Comparison of ENCODE assay signal across 20 cellular contexts in the genomic region with DNA sequence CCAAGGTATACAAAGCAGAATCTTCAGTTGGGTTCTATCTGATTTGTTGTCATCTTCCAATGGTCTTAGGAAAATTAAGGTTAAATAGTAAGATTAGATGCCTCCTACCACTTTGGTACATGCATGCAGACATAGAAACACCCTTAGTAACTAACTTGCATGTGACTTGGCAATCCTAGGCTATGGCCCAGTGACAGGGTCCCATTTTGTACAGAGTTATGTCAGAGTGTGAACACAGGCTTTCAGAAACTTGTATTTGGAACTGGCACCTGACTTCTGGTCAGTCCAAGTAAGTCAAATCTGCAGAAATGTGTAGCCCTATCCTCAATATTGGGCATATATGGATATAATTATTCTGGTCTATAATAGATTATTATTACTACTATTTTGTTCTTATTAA. TPM values are rescaled to one million over a fixed set of nuclear protein-coding genes. Genes with fewer than 3 reads are reported as not detected.
DNase-seq lines count a peak whose midpoint lies in the region; ATAC-seq, FAIRE-seq and TF ChIP-seq lines count a peak whose summit lies in the region.
"Had no signal": no experiment of that assay in that cellular context is flagged by ENCODE, and none has a peak within 500 bp of the region (broad histone marks: within the 10 kb centered on the region; RNA-seq: fewer than 3 reads in every experiment).

No MANE protein-coding gene starts in this region.

- no peaks in the 10 kb centered on the region for H3K9me3 Mint-ChIP-seq in activated T-cell treated with anti-CD3 and anti-CD28 coated beads, Interleukin-2, amount 50 U/mL, for 24 hours
- H3K9me3 Mint-ChIP-seq in activated naive CD4-positive, alpha-beta T cell treated with anti-CD3 and anti-CD28 coated beads, Interleukin-2, amount 50 U/mL, for 72 hours, result no peaks in the 10 kb centered on the region
- H3K9me3 Mint-ChIP-seq in stimulated activated naive CD8-positive, alpha-beta T cell treated with anti-CD3 and anti-CD28 coated beads, Interleukin-15, Interleukin-2, amounts not matched to agents 100 ng/mL and 50 ng/mL, for 24 hours, result no peaks in the 10 kb centered on the region
- H3K9me3 Mint-ChIP-seq: immature natural killer cell; natural killer cell treated with Interleukin-12 subunit alpha and Interleukin-12 subunit beta and Interleukin-15 and Interleukin-18, amount 100 ng/mL, for 72 hours had no signal

- peaks cover 97% of the 10 kb centered on the region for H3K36me3 Mint-ChIP-seq in activated T-cell treated with anti-CD3 and anti-CD28 coated beads, Interleukin-2, amount 50 U/mL, for 24 hours (ENCODE audit: low read depth)
- H3K36me3 Mint-ChIP-seq in activated naive CD4-positive, alpha-beta T cell treated with anti-CD3 and anti-CD28 coated beads, Interleukin-2, amount 50 U/mL, for 72 hours, result peaks cover 88 to 94% of the 10 kb centered on the region in 2 donors
- H3K36me3 Mint-ChIP-seq in stimulated activated naive CD8-positive, alpha-beta T cell treated with anti-CD3 and anti-CD28 coated beads, Interleukin-15, Interleukin-2, amounts not matched to agents 100 ng/mL and 50 ng/mL, for 24 hours (ENCODE audit: low read depth), result peaks cover 94% of the 10 kb centered on the region

- no peaks in the 10 kb centered on the region for H3K27me3 Mint-ChIP-seq in activated T-cell treated with anti-CD3 and anti-CD28 coated beads, Interleukin-2, amount 50 U/mL, for 24 hours
- no peaks in the 10 kb centered on the region for H3K27me3 Mint-ChIP-seq in stimulated activated naive CD8-positive, alpha-beta T cell treated with anti-CD3 and anti-CD28 coated beads, Interleukin-15, Interleukin-2, amounts not matched to agents 100 ng/mL and 50 ng/mL, for 24 hours
- H3K27me3 Mint-ChIP-seq: natural killer cell treated with Interleukin-12 subunit alpha and Interleukin-12 subunit beta and Interleukin-15 and Interleukin-18, amount 100 ng/mL, for 72 hours had no signal

- no peaks in the 10 kb centered on the region for H3K36me3 ChIP-seq in thyroid gland
- H3K36me3 ChIP-seq: ascending aorta had no signal

- no peak overlapping the region for H3K4me3 ChIP-seq in thyroid gland (replicated peaks in 1 of 3)
- H3K4me3 ChIP-seq: ascending aorta, PC-9, skin epidermis had no signal

- peak overlapping the region; percentile 86 for H3K4me3 Mint-ChIP-seq in activated T-cell treated with anti-CD3 and anti-CD28 coated beads, Interleukin-2, amount 50 U/mL, for 24 hours
- peak overlapping the region; percentile 83 for H3K4me3 Mint-ChIP-seq in stimulated activated naive CD8-positive, alpha-beta T cell treated with anti-CD3 and anti-CD28 coated beads, Interleukin-15, Interleukin-2, amounts not matched to agents 100 ng/mL and 50 ng/mL, for 24 hours

- no peaks in the 10 kb centered on the region for H3K9me3 ChIP-seq in thyroid gland
- H3K9me3 ChIP-seq: ascending aorta had no signal

- DNase-seq in activated T-cell treated with anti-CD3 and anti-CD28 coated beads, Interleukin-2, amount 50 U/mL, for 24 hours, result no peak
- DNase-seq in activated T-cell treated with anti-CD3 and anti-CD28 coated beads, Interleukin-2, amount 50 U/mL, for 1 hour, result no peak
- no peak for DNase-seq in GM18507 (ENCODE audit: extremely low spot score, insufficient read length, low read depth)
- no peak for DNase-seq in activated naive CD4-positive, alpha-beta T cell treated with anti-CD3 and anti-CD28 coated beads, Interleukin-2, amount 50 U/mL, for 72 hours (ENCODE audit: low spot score in 2 of 2)
- no peak for DNase-seq in DMS79 treated with DMSO at 0.1 percent for 48 hours (lab: John Stamatoyannopoulos, UW)
- DNase-seq in DMS79 (lab: John Stamatoyannopoulos, UW), result no peak
- no peak for DNase-seq in thyroid gland
- DNase-seq: COR-L47, immature natural killer cell, KG1, NCI-H1092, NCI-H2081 treated with DMSO at 0.1 percent for 48 hours, NCI-H526, PC-9, posterior cingulate gyrus had no signal

- TF ChIP-seq CTCF in thyroid gland (IDR thresholded peaks at IDR 0.05), result no peak

- TF ChIP-seq POLR2A in thyroid gland (IDR thresholded peaks at IDR 0.05), result no peak

- peak overlapping the region in 1 of 3 donors; percentile 63 for H3K27ac ChIP-seq in thyroid gland
- H3K27ac ChIP-seq: PC-9 had no signal

- peak overlapping the region; percentile 97 for H3K27ac Mint-ChIP-seq in activated T-cell treated with anti-CD3 and anti-CD28 coated beads, Interleukin-2, amount 50 U/mL, for 24 hours
- peak overlapping the region; percentile 96 to 97 for H3K27ac Mint-ChIP-seq in activated naive CD4-positive, alpha-beta T cell treated with anti-CD3 and anti-CD28 coated beads, Interleukin-2, amount 50 U/mL, for 72 hours
- peak overlapping the region; percentile 89 for H3K27ac Mint-ChIP-seq in stimulated activated naive CD8-positive, alpha-beta T cell treated with anti-CD3 and anti-CD28 coated beads, Interleukin-15, Interleukin-2, amounts not matched to agents 100 ng/mL and 50 ng/mL, for 24 hours

- peaks cover 96% of the 10 kb centered on the region for H3K4me1 Mint-ChIP-seq in activated T-cell treated with anti-CD3 and anti-CD28 coated beads, Interleukin-2, amount 50 U/mL, for 24 hours (ENCODE audit: low read depth)
- peaks cover 99% of the 10 kb centered on the region for H3K4me1 Mint-ChIP-seq in stimulated activated naive CD8-positive, alpha-beta T cell treated with anti-CD3 and anti-CD28 coated beads, Interleukin-15, Interleukin-2, amounts not matched to agents 100 ng/mL and 50 ng/mL, for 24 hours (ENCODE audit: low read depth)

- no peaks in the 10 kb centered on the region for H3K27me3 ChIP-seq in thyroid gland
- H3K27me3 ChIP-seq: ascending aorta had no signal

- intact Hi-C loops in thyroid gland (cut with DNase I), result no loop called here

- no peak for ATAC-seq in activated naive CD4-positive, alpha-beta T cell treated with anti-CD3 and anti-CD28 coated beads, Interleukin-2, amount 50 U/mL, for 72 hours

- H3K4me1 ChIP-seq in thyroid gland, result peaks cover 0 to 12% of the 10 kb centered on the region in 2 donors

- FAIRE-seq in GM18507 (lab: Jason Lieb, UNC), result peak; percentile 82
- FAIRE-seq: colon had no signal

RNA-seq across cellular contexts. Expression of gene DAD1, which starts 53.1 kb away (rescaled TPM):
- total RNA-seq in activated naive CD4-positive, alpha-beta T cell treated with anti-CD3 and anti-CD28 coated beads, Interleukin-2, amount 50 U/mL, for 72 hours, result 100 to 1,000 TPM; 218 to 240 TPM
- total RNA-seq in thyroid gland, result 100 to 1,000 TPM; 235 to 430 (median 335) TPM
